ENCODE assay signal across 27 cellular contexts in the genomic region with DNA sequence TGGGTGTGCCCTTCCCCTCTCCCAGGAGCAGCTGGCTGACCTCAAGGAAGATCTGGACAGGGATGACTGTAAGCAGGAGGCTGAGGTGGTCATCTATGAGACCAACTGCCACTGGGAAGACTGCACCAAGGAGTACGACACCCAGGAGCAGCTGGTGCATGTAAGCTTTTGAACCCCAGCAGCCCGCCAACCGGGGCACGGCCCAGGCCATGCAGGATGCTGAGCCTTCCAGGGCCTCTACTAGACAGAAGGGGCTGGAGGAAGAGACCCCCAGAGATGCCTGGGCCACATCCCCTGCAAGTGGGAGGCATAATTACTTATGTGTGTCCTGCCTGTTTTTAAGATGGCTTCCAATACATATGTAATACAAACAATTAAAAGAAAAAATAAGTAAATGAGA.
A peak's percentile ranks its signal among the peaks of the same experiment; 100 is the strongest.
DNase-seq lines count a peak whose midpoint lies in the region; ATAC-seq, FAIRE-seq and TF ChIP-seq lines count a peak whose summit lies in the region.
"Had no signal": no experiment of that assay in that cellular context is flagged by ENCODE, and none has a peak within 500 bp of the region (broad histone marks: within the 10 kb centered on the region; RNA-seq: fewer than 3 reads in every experiment).

No MANE protein-coding gene starts in this region.

- H3K4me1 Mint-ChIP-seq in CD14-positive monocyte (no peaks in the 10 kb centered on the region), H9 (peaks cover 0 to under 1% of the 10 kb centered on the region in 2 experiments; a peak in 1 of 4 replicates)
- H3K4me1 Mint-ChIP-seq: B cell; CD4-positive, alpha-beta memory T cell; CD4-positive, CD25-positive, alpha-beta regulatory T cell; CD8-positive, alpha-beta memory T cell had no signal

- H3K9ac ChIP-seq in kidney (ENCODE audit: low read length in 2 of 2): no peak overlapping the region
- H3K9ac ChIP-seq in H9 (ENCODE audit: extremely low read depth, insufficient read length, low read length): no peak overlapping the region
- H3K9ac ChIP-seq: BLaER1 treated with 17β-estradiol and CSF1 and Interleukin-3, amounts not matched to agents 10 nM and 100 nM had no signal

- H3K18ac ChIP-seq in H9 (ENCODE audit: insufficient read length, low read depth, low read length): no peak overlapping the region

- no peak overlapping the region for H2BK12ac ChIP-seq in H9 (ENCODE audit: insufficient read length, low read depth, low read length)

- H2AK5ac ChIP-seq in H9 (ENCODE audit: insufficient read length, low read length): no peak overlapping the region

- H3K9me3 ChIP-seq in right cardiac atrium (ENCODE audit: control insufficient read depth, low read length) (no peaks in the 10 kb centered on the region), kidney (ENCODE audit: control insufficient read depth in 1 of 2, low read length in 2 of 2) (no peaks in the 10 kb centered on the region), H9 (ENCODE audit: control insufficient read depth, low read depth, low read length) (no peaks in the 10 kb centered on the region), tibial artery (no peaks in the 10 kb centered on the region)
- H3K9me3 ChIP-seq in effector memory CD4-positive, alpha-beta T cell (ENCODE audit: control insufficient read depth, low read length): no peaks in the 10 kb centered on the region
- H3K9me3 ChIP-seq: A549 had no signal

- H3K27ac Mint-ChIP-seq in CD14-positive monocyte: peak overlapping the region in 1 of 7 donors; percentile 27
- H3K27ac Mint-ChIP-seq in H9: no peak overlapping the region
- H3K27ac Mint-ChIP-seq: B cell; CD4-positive, alpha-beta memory T cell; CD4-positive, CD25-positive, alpha-beta regulatory T cell; CD8-positive, alpha-beta memory T cell had no signal

- no peaks in the 10 kb centered on the region for H3K79me2 ChIP-seq in H9 (ENCODE audit: insufficient read depth, low read length)

- H3T11ph ChIP-seq in H9 (ENCODE audit: low read length): no peak overlapping the region

- no peak overlapping the region for H2BK120ac ChIP-seq in H9 (ENCODE audit: low read depth, low read length, poor library complexity, severe bottlenecking)

- ATAC-seq in Right ventricle myocardium superior (ENCODE audit: poor library complexity) (no peak), right cardiac atrium (no peak)
- ATAC-seq: A549 had no signal

- H3K4me1 ChIP-seq in right cardiac atrium (ENCODE audit: control insufficient read depth, insufficient read depth, low read length): no peaks in the 10 kb centered on the region
- H3K4me1 ChIP-seq in kidney (ENCODE audit: control insufficient read depth in 1 of 2, insufficient read depth in 1 of 2, low read depth in 1 of 2, low read length in 2 of 2): no peaks in the 10 kb centered on the region
- H3K4me1 ChIP-seq in H9 (ENCODE audit: insufficient read depth, low read length): no peaks in the 10 kb centered on the region
- no peaks in the 10 kb centered on the region for H3K4me1 ChIP-seq in tibial artery
- no peaks in the 10 kb centered on the region for H3K4me1 ChIP-seq in effector memory CD4-positive, alpha-beta T cell (ENCODE audit: control insufficient read depth, insufficient read depth, low read length, poor library complexity, severe bottlenecking)

- H3K36me3 ChIP-seq in kidney (ENCODE audit: control insufficient read depth in 1 of 2, insufficient read depth in 2 of 2, low read length in 2 of 2): no peaks in the 10 kb centered on the region
- peaks cover 52 to 90% (median 70%) of the 10 kb centered on the region in 3 donors for H3K36me3 ChIP-seq in tibial artery
- no peaks in the 10 kb centered on the region for H3K36me3 ChIP-seq in effector memory CD4-positive, alpha-beta T cell (ENCODE audit: control insufficient read depth, insufficient read depth, low read length)
- H3K36me3 ChIP-seq: BLaER1 treated with 17β-estradiol and CSF1 and Interleukin-3, amounts not matched to agents 10 nM and 100 nM had no signal

- H3K4me3 Mint-ChIP-seq in CD14-positive monocyte: no peak overlapping the region
- no peak overlapping the region for H3K4me3 Mint-ChIP-seq in H9
- H3K4me3 Mint-ChIP-seq: B cell; CD4-positive, alpha-beta memory T cell; CD4-positive, CD25-positive, alpha-beta regulatory T cell; CD8-positive, alpha-beta memory T cell had no signal

- H4K91ac ChIP-seq in H9 (ENCODE audit: insufficient read length, low read depth, low read length): no peak overlapping the region

- H3K36me3 Mint-ChIP-seq in CD14-positive monocyte: no peaks in the 10 kb centered on the region
- H3K36me3 Mint-ChIP-seq in H9 (ENCODE audit: insufficient read depth in 1 of 3, low read depth in 3 of 3): peaks cover 33 to 85% (median 80%) of the 10 kb centered on the region in 3 experiments
- H3K36me3 Mint-ChIP-seq: CD4-positive, alpha-beta memory T cell; CD4-positive, CD25-positive, alpha-beta regulatory T cell; CD8-positive, alpha-beta memory T cell had no signal

- no peak overlapping the region for H3K27ac ChIP-seq in right cardiac atrium (ENCODE audit: low read length)
- no peak overlapping the region for H3K27ac ChIP-seq in kidney (ENCODE audit: low read depth in 2 of 2, low read length in 2 of 2)
- no peak overlapping the region for H3K27ac ChIP-seq in H9 (ENCODE audit: insufficient read length, low read depth, low read length)
- no peak overlapping the region for H3K27ac ChIP-seq in tibial artery
- H3K27ac ChIP-seq in effector memory CD4-positive, alpha-beta T cell (ENCODE audit: insufficient read depth, low read length, poor library complexity, severe bottlenecking): no peak overlapping the region
- H3K27ac ChIP-seq: 22Rv1; A549; BLaER1 treated with 17β-estradiol and CSF1 and Interleukin-3, amounts not matched to agents 10 nM and 100 nM; C4-2B had no signal

- H2BK5ac ChIP-seq in H9 (ENCODE audit: insufficient read length, low read length): no peak overlapping the region

- no peak overlapping the region for H3K4me2 ChIP-seq in H9 (ENCODE audit: insufficient read depth, insufficient read length, low read length)
- H3K4me2 ChIP-seq: A549 had no signal

- no peak overlapping the region for H3K4me3 ChIP-seq in right cardiac atrium (ENCODE audit: low read length)
- no peak overlapping the region for H3K4me3 ChIP-seq in kidney (ENCODE audit: low read length in 2 of 2)
- H3K4me3 ChIP-seq in tibial artery: no peak overlapping the region
- H3K4me3 ChIP-seq in effector memory CD4-positive, alpha-beta T cell (ENCODE audit: insufficient read depth, low read depth, low read length, poor library complexity, severe bottlenecking): no peak overlapping the region
- H3K4me3 ChIP-seq: A549; BLaER1 treated with 17β-estradiol and CSF1 and Interleukin-3, amounts not matched to agents 10 nM and 100 nM had no signal

- H4K5ac ChIP-seq in H9 (ENCODE audit: insufficient read length, low read depth, low read length): no peak overlapping the region

- H3K14ac ChIP-seq in H9 (ENCODE audit: insufficient read depth, low read length): no peak overlapping the region

- FAIRE-seq in kidney (lab: Jason Lieb, UNC): no peak
- FAIRE-seq: A549, GM12891, GM19239 had no signal

- no peaks in the 10 kb centered on the region for H3K79me1 ChIP-seq in H9 (ENCODE audit: insufficient read depth, low read depth, low read length, poor library complexity, severe bottlenecking)

- no peak overlapping the region for H2BK20ac ChIP-seq in H9 (ENCODE audit: low read depth, low read length, poor library complexity, severe bottlenecking)

- no peaks in the 10 kb centered on the region for H3K27me3 ChIP-seq in right cardiac atrium (ENCODE audit: control insufficient read depth, insufficient read depth)
- no peaks in the 10 kb centered on the region for H3K27me3 ChIP-seq in H9 (ENCODE audit: insufficient read depth, low read length)
- no peaks in the 10 kb centered on the region for H3K27me3 ChIP-seq in tibial artery
- H3K27me3 ChIP-seq in effector memory CD4-positive, alpha-beta T cell (replicated peaks; ENCODE audit: control insufficient read depth, insufficient read depth, low read length, poor library complexity, severe bottlenecking): no peaks in the 10 kb centered on the region
- H3K27me3 ChIP-seq: BLaER1 treated with 17β-estradiol and CSF1 and Interleukin-3, amounts not matched to agents 10 nM and 100 nM had no signal

- no peaks in the 10 kb centered on the region for H4K20me1 ChIP-seq in H9 (ENCODE audit: control insufficient read depth, insufficient read depth, insufficient read length)
- H4K20me1 ChIP-seq: BLaER1 treated with 17β-estradiol and CSF1 and Interleukin-3, amounts not matched to agents 10 nM and 100 nM had no signal

- intact Hi-C loops in Right ventricle myocardium superior (cut with DNase I): no loop called here
- intact Hi-C loops in right cardiac atrium (cut with DNase I): no loop called here
- intact Hi-C loops in CD14-positive monocyte (cut with micrococcal nuclease): no loop called here
- intact Hi-C loops in kidney (cut with DNase I): no loop called here
- intact Hi-C loops in posterior vena cava (cut with DNase I): no loop called here
- intact Hi-C loops in tibial artery (cut with DNase I; ENCODE audit: low total_unique reads): no loop called here

- TF ChIP-seq CTCF in CD14-positive monocyte (IDR thresholded peaks at IDR 0.05) (no peak), kidney (IDR thresholded peaks at IDR 0.05; ENCODE audit: borderline replicate concordance, extremely low read depth, insufficient read depth) (no peak), H9 (conservative IDR thresholded peaks at IDR 0.05) (no peak), tibial artery (IDR thresholded peaks at IDR 0.05) (no peak)

- no peak overlapping the region for H2AFZ ChIP-seq in H9 (ENCODE audit: low read length)

- H3K4ac ChIP-seq in H9 (ENCODE audit: low read depth, low read length): no peak overlapping the region

- H4K8ac ChIP-seq in H9 (replicated peaks; ENCODE audit: insufficient read length, low read depth, low read length): no peak overlapping the region

- H2BK15ac ChIP-seq in H9 (ENCODE audit: low read depth, low read length): no peak overlapping the region

- 98% methylated on average over 4 of the region's 4 CpGs for WGBS in right cardiac atrium
- no CpG with 5 or more reads among the region's 4 CpGs for WGBS in H9 (ENCODE audit: extremely low coverage, insufficient read length, low lambda C conversion rate)

- no peaks in the 10 kb centered on the region for H3K23me2 ChIP-seq in H9 (ENCODE audit: insufficient read length, low read depth, low read length, poor library complexity, severe bottlenecking)

- H3K56ac ChIP-seq in H9 (ENCODE audit: insufficient read length, low read depth, low read length): no peak overlapping the region

- H3K9me3 Mint-ChIP-seq in CD14-positive monocyte (peaks cover 0 to 3% (median under 1%) of the 10 kb centered on the region in 7 donors), H9 (no peaks in the 10 kb centered on the region)
- H3K9me3 Mint-ChIP-seq: CD4-positive, alpha-beta memory T cell had no signal

- DNase-seq in Right ventricle myocardium superior: peak; percentile 20
- DNase-seq in right cardiac atrium: no peak
- peak; percentile 16 for DNase-seq in CD14-positive monocyte (ENCODE audit: low spot score)
- peak; percentile 44 for DNase-seq in kidney
- peak; percentile 32 for DNase-seq in posterior vena cava (ENCODE audit: low spot score)
- no peak for DNase-seq in H9
- DNase-seq in tibial artery: no peak
- no peak for DNase-seq in effector memory CD4-positive, alpha-beta T cell
- DNase-seq: AML-193; CD4-positive, alpha-beta memory T cell; CD4-positive, CD25-positive, alpha-beta regulatory T cell; CD8-positive, alpha-beta memory T cell; COR-L47; DMS 273 treated with DMSO at 0.1 percent for 48 hours; DMS153; DMS53; DMS79; DND-41; EL; GDM1 had no signal

- no peak overlapping the region for H3K23ac ChIP-seq in H9 (ENCODE audit: insufficient read length, low read depth, low read length)

- peaks cover 0 to 7% (median 4%) of the 10 kb centered on the region in 3 donors for H3K27me3 Mint-ChIP-seq in CD14-positive monocyte (ENCODE audit: low read depth in 3 of 3)
- no peaks in the 10 kb centered on the region for H3K27me3 Mint-ChIP-seq in H9 (ENCODE audit: low read depth)
- H3K27me3 Mint-ChIP-seq: B cell; CD4-positive, alpha-beta memory T cell had no signal

Comparison
In these comparisons a context has a peak if more than half of its experiments do, and no peak if none do; other contexts are left out.
1. DNase-seq: peak in Right ventricle myocardium superior (single experiment), CD14-positive monocyte (single experiment), kidney (single experiment) and posterior vena cava (single experiment); none in right cardiac atrium (0 of 3), H9 (single experiment), tibial artery (0 of 2) and effector memory CD4-positive, alpha-beta T cell (0 of 3).